ENCODE assay signal across 8 cellular contexts in genomic region chr11:9573054-9573774, GRCh38. TPM values are rescaled to one million over a fixed set of nuclear protein-coding genes. Genes with fewer than 3 reads are reported as not detected.
DNase-seq lines count a peak whose midpoint lies in the region; ATAC-seq and TF ChIP-seq lines count a peak whose summit lies in the region.

Gene WEE1 (plus strand): TSS chr11:9573670. CDS start chr11:9573934, 264 bp downstream.

- intact Hi-C loops in T-helper 1 cell treated with Interleukin-12 subunit alpha and Interleukin-12 subunit beta and Interleukin-4 antibody, amounts not matched to agents 30 ng/mL and 1 ng/mL, for 36 hours (cut with micrococcal nuclease), result loop anchor here (1.0 to 5.0 kb wide), 9 partner anchors 28 to 1234 kb away; partner anchors contain the start of genes ADM, EIF4G2, RPL27A and TMEM9B
- intact Hi-C loops in left cardiac atrium (cut with DNase I), result no loop called here
- intact Hi-C loops in posterior vena cava (cut with DNase I), result loop anchor here in 1 of 2 donors (5.0 kb wide), 1 partner anchor 39 kb away; no protein-coding TSS in a partner anchor

- H3K4me1 ChIP-seq in upper lobe of left lung, result peaks cover 16 to 44% (median 30%) of the 10 kb centered on the region in 4 donors

- H3K36me3 ChIP-seq in upper lobe of left lung, result no peaks in the 10 kb centered on the region

- ATAC-seq in GM18498 (IDR thresholded peaks at IDR 0.05; ENCODE audit: unreplicated experiment) (peak; percentile 87), HG02885 (IDR thresholded peaks at IDR 0.05; ENCODE audit: poor library complexity, unreplicated experiment) (peak; percentile 88), left cardiac atrium (peak; percentile 95 to 97), upper lobe of left lung (ENCODE audit: low FRiP score in 2 of 2) (peak; percentile 95 to 97)

- peak in 3 of 4 donors; percentile 45 to 92 (median 88) for TF ChIP-seq POLR2A in upper lobe of left lung (IDR thresholded peaks at IDR 0.05)

- H3K9me3 ChIP-seq in upper lobe of left lung, result no peaks in the 10 kb centered on the region

- DNase-seq in NCI-H1694 (lab: John Stamatoyannopoulos, UW) (peak; percentile 89), amniotic epithelial cell (ENCODE audit: low read depth) (peak; percentile 96), left cardiac atrium (peak; percentile 97), posterior vena cava (ENCODE audit: low spot score) (peak; percentile 99), upper lobe of left lung (peak; percentile 98 to 100)

- H3K27me3 ChIP-seq in upper lobe of left lung, result no peaks in the 10 kb centered on the region

- no peak for TF ChIP-seq EP300 in upper lobe of left lung (IDR thresholded peaks at IDR 0.05)

- peak within 1 kb of the TSS; percentile 85 to 97 (median 88) for H3K4me3 ChIP-seq in upper lobe of left lung

- 0% methylated on average over 30 of the region's 73 CpGs; no CpG with 5 or more reads in 1 of the 2 donors for WGBS in upper lobe of left lung, 2 donors

- no peak for TF ChIP-seq CTCF in upper lobe of left lung (IDR thresholded peaks at IDR 0.05)

- H3K27ac ChIP-seq in upper lobe of left lung, result peak within 1 kb of the TSS; percentile 92 to 96 (median 94)

RNA-seq across cellular contexts. Expression of gene WEE1, which starts in this region (rescaled TPM):
- total RNA-seq in T-helper 1 cell treated with Interleukin-12 subunit alpha and Interleukin-12 subunit beta and Interleukin-4 antibody, amounts not matched to agents 30 ng/mL and 1 ng/mL, for 36 hours, result 47.1 and 53.6 TPM in 2 replicates
- total RNA-seq in left cardiac atrium, result 10 to 100 TPM; 25.3 to 53.7 TPM
- 10 to 100 TPM; 16.7 to 24.0 TPM for total RNA-seq in posterior vena cava
- 10 to 100 TPM in 5 of 6 donors, 1 to 10 TPM in 1; 9.2 to 47.1 (median 13.4) TPM for total RNA-seq in upper lobe of left lung

Comparison
In these comparisons a context has a peak if more than half of its experiments do, and no peak if none do; other contexts are left out.
1. Peak in every context shown above with its lines: DNase-seq, ATAC-seq, H3K4me3 ChIP-seq and H3K27ac ChIP-seq.